ENCODE assay signal across 8 cellular contexts in the genomic region with DNA sequence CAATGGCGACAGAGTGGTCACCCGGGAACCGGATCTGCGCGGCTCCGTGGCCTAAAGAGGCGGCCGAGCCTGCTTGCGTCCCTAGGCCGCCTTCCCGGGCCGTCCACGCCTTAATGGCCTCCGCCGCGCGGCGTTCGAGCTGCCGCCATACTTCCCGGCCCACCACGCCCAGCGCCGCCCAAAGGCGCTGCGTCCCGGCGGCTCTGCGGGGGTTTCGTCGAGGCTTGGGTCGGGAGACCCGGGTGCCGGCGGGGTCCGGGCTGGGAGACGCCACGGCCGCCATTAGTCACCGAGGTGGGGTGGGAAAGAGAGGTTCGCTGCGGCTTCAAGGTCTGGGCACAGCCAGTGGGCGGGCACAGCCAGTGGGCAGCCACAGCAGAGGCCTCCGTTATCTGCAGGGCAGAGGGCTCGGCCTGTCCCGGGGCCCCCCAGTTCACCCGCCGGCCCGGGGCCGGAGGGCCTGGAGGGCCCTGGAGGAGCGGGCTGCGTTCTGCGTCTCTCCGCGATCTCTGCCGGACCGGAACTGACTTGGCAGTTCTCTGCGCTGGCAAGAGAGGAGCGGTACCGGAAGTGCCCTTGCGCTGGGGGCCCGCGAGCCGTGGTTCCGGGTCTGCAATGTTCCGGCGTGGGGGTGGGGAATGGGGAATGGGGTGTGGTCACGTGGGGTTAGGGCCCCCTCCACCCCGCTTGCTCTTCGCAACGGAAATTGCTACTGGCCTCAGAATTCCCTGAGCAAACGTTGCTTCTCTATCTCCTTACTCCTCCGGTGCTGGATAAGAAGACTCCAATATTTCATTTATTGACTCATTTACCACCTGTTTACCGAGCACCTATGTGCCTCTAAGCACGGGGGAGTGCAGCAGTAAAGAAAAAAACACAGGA.
DNase-seq lines count a peak whose midpoint lies in the region; ATAC-seq and TF ChIP-seq lines count a peak whose summit lies in the region.

No MANE protein-coding gene starts in this region.

- peak overlapping the region; percentile 87 to 97 (median 92) for H3K4me3 Mint-ChIP-seq in naive thymus-derived CD8-positive, alpha-beta T cell
- H3K4me3 Mint-ChIP-seq in stimulated activated memory B cell treated with anti-CD40 and anti-IgM and Interleukin-4, amounts not matched to agents 10 μg/mL and 1 μg/mL and 100 μg/mL, for 72 hours, result peak overlapping the region; percentile 87

- TF ChIP-seq CTCF in fibroblast of mammary gland (conservative IDR thresholded peaks at IDR 0.05; ENCODE audit: control insufficient read depth, insufficient read depth, low read depth, low read length), result no peak

- peaks cover 20 to 53% (median 49%) of the 10 kb centered on the region in 4 donors for H3K4me1 Mint-ChIP-seq in naive thymus-derived CD8-positive, alpha-beta T cell
- H3K4me1 Mint-ChIP-seq in stimulated activated memory B cell treated with anti-CD40 and anti-IgM and Interleukin-4, amounts not matched to agents 10 μg/mL and 1 μg/mL and 100 μg/mL, for 72 hours, result peaks cover 56% of the 10 kb centered on the region

- H3K79me2 ChIP-seq in Karpas-422 (ENCODE audit: low read length), result peaks cover 39% of the 10 kb centered on the region

- H3K4me2 ChIP-seq in Karpas-422 (ENCODE audit: low read depth, low read length, poor library complexity, severe bottlenecking), result peak overlapping the region; percentile 83

- peaks cover 0 to 7% (median 2%) of the 10 kb centered on the region in 5 donors for H3K27me3 Mint-ChIP-seq in naive thymus-derived CD8-positive, alpha-beta T cell
- peaks cover 11% of the 10 kb centered on the region for H3K27me3 Mint-ChIP-seq in stimulated activated memory B cell treated with anti-CD40 and anti-IgM and Interleukin-4, amounts not matched to agents 10 μg/mL and 1 μg/mL and 100 μg/mL, for 72 hours

- H3K36me3 ChIP-seq in Karpas-422 (ENCODE audit: insufficient read depth, low read length), result no peaks in the 10 kb centered on the region

- peak; percentile 87 for ATAC-seq in GM21786 (IDR thresholded peaks at IDR 0.05; ENCODE audit: unreplicated experiment)
- ATAC-seq in naive thymus-derived CD8-positive, alpha-beta T cell, result peak; percentile 94 to 97
- ATAC-seq in stimulated activated memory B cell treated with anti-CD40 and anti-IgM and Interleukin-4, amounts not matched to agents 10 μg/mL and 1 μg/mL and 100 μg/mL, for 72 hours, result peak; percentile 99

- H3K9ac ChIP-seq in Karpas-422 (ENCODE audit: low read length), result peak overlapping the region; percentile 100

- H3K4me1 ChIP-seq in Karpas-422 (ENCODE audit: low read length), result peaks cover 27% of the 10 kb centered on the region

- peaks cover 14% of the 10 kb centered on the region; the same call in 1 of the 2 replicates for H4K20me1 ChIP-seq in Karpas-422 (ENCODE audit: insufficient read depth, low read depth, low read length)

- H3K4me3 ChIP-seq in Karpas-422 (ENCODE audit: low read length) (peak overlapping the region; percentile 98), fibroblast of mammary gland (ENCODE audit: control insufficient read depth, low read depth, low read length) (peak overlapping the region; percentile 76)

- peak overlapping the region; percentile 84 for H3K27ac ChIP-seq in Karpas-422 (ENCODE audit: low read length)

- peak; percentile 68 for DNase-seq in DMS53 treated with DMSO at 0.1 percent for 48 hours (lab: John Stamatoyannopoulos, UW; ENCODE audit: unreplicated experiment)
- peak; percentile 97 for DNase-seq in Karpas-422
- peak; percentile 94 for DNase-seq in RKO (ENCODE audit: low spot score)
- DNase-seq in activated T-helper 1 cell treated with anti-CD3 and anti-CD28 coated beads, Interleukin-2, amount 50 U/mL, for 16 hours (ENCODE audit: low read depth in 1 of 2, low spot score in 1 of 2), result peak; percentile 83 to 86
- peak; percentile 79 for DNase-seq in fibroblast of mammary gland (ENCODE audit: low read depth)
- peak; percentile 74 to 94 (median 83) for DNase-seq in naive thymus-derived CD8-positive, alpha-beta T cell

- H3K27me3 ChIP-seq in Karpas-422 (ENCODE audit: low read length), result no peaks in the 10 kb centered on the region

- H3K27ac Mint-ChIP-seq in naive thymus-derived CD8-positive, alpha-beta T cell, result peak overlapping the region; percentile 83 to 97 (median 93)
- peak overlapping the region; percentile 87 for H3K27ac Mint-ChIP-seq in stimulated activated memory B cell treated with anti-CD40 and anti-IgM and Interleukin-4, amounts not matched to agents 10 μg/mL and 1 μg/mL and 100 μg/mL, for 72 hours

- no peaks in the 10 kb centered on the region for H3K9me3 ChIP-seq in Karpas-422 (ENCODE audit: low read length)

- no peaks in the 10 kb centered on the region for H3K9me3 Mint-ChIP-seq in naive thymus-derived CD8-positive, alpha-beta T cell
- no peaks in the 10 kb centered on the region for H3K9me3 Mint-ChIP-seq in stimulated activated memory B cell treated with anti-CD40 and anti-IgM and Interleukin-4, amounts not matched to agents 10 μg/mL and 1 μg/mL and 100 μg/mL, for 72 hours

- H2AFZ ChIP-seq in Karpas-422 (ENCODE audit: low read length), result peak overlapping the region; percentile 98

- no peaks in the 10 kb centered on the region for H3K9me2 ChIP-seq in Karpas-422 (replicated peaks; ENCODE audit: insufficient read depth, low read length)

- H3K36me3 Mint-ChIP-seq in naive thymus-derived CD8-positive, alpha-beta T cell, result peaks cover 2 to 31% (median 3%) of the 10 kb centered on the region in 3 donors
- peaks cover 24% of the 10 kb centered on the region for H3K36me3 Mint-ChIP-seq in stimulated activated memory B cell treated with anti-CD40 and anti-IgM and Interleukin-4, amounts not matched to agents 10 μg/mL and 1 μg/mL and 100 μg/mL, for 72 hours

- POLR2A ChIA-PET in naive thymus-derived CD8-positive, alpha-beta T cell (lab: Charles Lee), result interaction anchor here (0.6 to 3.4 kb wide), 6 partner anchors 10 to 97 kb away, joined by 3 to 19 read pairs (median 7); partner anchors contain the start of gene SCAND1

Comparison
In these comparisons a context has a peak if more than half of its experiments do, and no peak if none do; other contexts are left out.
1. Peak in every context shown above with its lines: DNase-seq, ATAC-seq, H3K4me3 ChIP-seq and H3K27ac ChIP-seq.